In the genomic region with DNA sequence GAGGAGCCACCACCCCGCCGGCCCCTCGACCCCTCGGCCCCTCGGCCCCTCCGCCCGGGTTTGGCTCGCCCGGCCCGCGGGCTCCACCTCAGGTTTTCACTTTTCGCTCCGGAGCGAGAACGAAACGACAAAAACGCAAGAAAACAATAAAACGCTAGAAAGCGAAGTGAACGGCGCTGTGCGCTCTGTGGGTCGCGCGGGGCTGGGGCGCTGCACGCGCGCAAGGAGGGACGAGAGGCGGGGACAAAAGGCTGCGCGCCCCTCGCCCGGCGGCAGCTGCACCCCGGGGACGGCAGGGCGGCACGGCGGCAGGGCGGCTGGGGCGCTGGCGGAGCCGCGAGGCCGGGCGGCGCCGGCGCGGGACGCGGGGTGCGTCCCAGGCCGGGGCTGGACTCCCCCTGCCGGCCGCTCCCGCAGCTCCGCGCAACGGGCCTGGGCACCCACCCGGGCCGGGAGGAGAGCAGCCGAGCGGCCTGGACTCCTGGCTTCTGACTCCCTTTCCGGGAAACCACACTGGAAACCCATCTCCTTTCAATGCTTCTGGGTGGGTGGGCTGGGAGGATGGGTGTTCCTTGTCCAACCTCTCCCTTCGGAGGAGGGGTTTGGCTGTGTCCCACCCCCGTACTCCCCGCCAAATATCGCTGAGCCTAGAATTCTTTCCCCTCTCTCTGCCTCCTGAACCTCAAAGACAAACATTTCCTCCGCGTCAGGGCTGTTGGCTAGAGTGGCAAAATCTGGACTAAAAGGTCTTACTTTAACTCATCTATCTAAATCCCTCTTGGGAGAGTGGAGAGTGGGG, we compare ENCODE assay signal across 8 cellular contexts. TPM values are rescaled to one million over a fixed set of nuclear protein-coding genes. Genes with fewer than 3 reads are reported as not detected.
DNase-seq lines count a peak whose midpoint lies in the region; ATAC-seq and TF ChIP-seq lines count a peak whose summit lies in the region.

No MANE protein-coding gene starts in this region.

- intact Hi-C loops in activated CD4-positive, alpha-beta T cell treated with anti-CD3 and anti-CD28 coated beads for 36 hours (cut with DNase I, micrococcal nuclease): loop anchor here (2.0 to 5.0 kb wide), 4 partner anchors 13 to 807 kb away; a partner anchor contains a TSS

- peak; percentile 12; the same call in 1 of the 2 replicates for TF ChIP-seq CTCF in KMS-11 (conservative IDR thresholded peaks at IDR 0.05; ENCODE audit: low read depth, low read length)
- peak; percentile 25; the same call in 1 of the 2 replicates for TF ChIP-seq CTCF in WI38 (IDR thresholded peaks at IDR 0.05; ENCODE audit: low read depth, low read length)

- H3K4me3 Mint-ChIP-seq in activated CD4-positive, alpha-beta T cell treated with anti-CD3 and anti-CD28 coated beads for 36 hours: peak overlapping the region; percentile 45

- H3K36me3 Mint-ChIP-seq in activated CD4-positive, alpha-beta T cell treated with anti-CD3 and anti-CD28 coated beads for 36 hours (ENCODE audit: low read depth): no peaks in the 10 kb centered on the region

- H3K27me3 ChIP-seq in KMS-11 (ENCODE audit: insufficient read depth, low read depth) (no peaks in the 10 kb centered on the region), mucosa of stomach (ENCODE audit: control insufficient read depth, insufficient read depth, low read length) (peaks cover 72% of the 10 kb centered on the region)

- POLR2A ChIA-PET in activated CD4-positive, alpha-beta T cell treated with anti-CD3 and anti-CD28 coated beads for 36 hours (lab: Charles Lee): no interaction called here

- no peaks in the 10 kb centered on the region for H4K20me1 ChIP-seq in KMS-11 (ENCODE audit: insufficient read depth)

- H3K9me3 ChIP-seq in mucosa of stomach (ENCODE audit: control insufficient read depth, low read length): no peaks in the 10 kb centered on the region

- H3K4me3 ChIP-seq in KMS-11 (IDR thresholded peaks at IDR 0.05; ENCODE audit: insufficient read depth, low read depth, low read length) (no peak overlapping the region), WI38 (ENCODE audit: low read depth, low read length) (peak overlapping the region; percentile 98), mucosa of stomach (ENCODE audit: low read length) (no peak overlapping the region), urinary bladder (ENCODE audit: low read depth, low read length) (peak overlapping the region; percentile 53)

- H3K9me3 Mint-ChIP-seq in activated CD4-positive, alpha-beta T cell treated with anti-CD3 and anti-CD28 coated beads for 36 hours (ENCODE audit: low read depth): no peaks in the 10 kb centered on the region

- CTCF ChIA-PET in activated CD4-positive, alpha-beta T cell treated with anti-CD3 and anti-CD28 coated beads for 36 hours (lab: Charles Lee): interaction anchor here (0.8 to 2.3 kb wide), 5 partner anchors 10 to 689 kb away, joined by 3 to 10 read pairs (median 3); no protein-coding TSS in a partner anchor

- H3K79me2 ChIP-seq in KMS-11 (ENCODE audit: insufficient read depth, low read depth): no peaks in the 10 kb centered on the region

- ATAC-seq in activated CD4-positive, alpha-beta T cell treated with anti-CD3 and anti-CD28 coated beads for 36 hours: peak; percentile 20
- ATAC-seq in esophagus mucosa: peak; percentile 28

- peak overlapping the region; percentile 60; the same call in 1 of the 2 replicates for H3K9ac ChIP-seq in KMS-11
- H3K9ac ChIP-seq in mucosa of stomach (ENCODE audit: low read length): peak overlapping the region; percentile 8

- peak overlapping the region; percentile 93 for H2AFZ ChIP-seq in KMS-11 (ENCODE audit: low read depth)

- peaks cover 41% of the 10 kb centered on the region for H3K27me3 Mint-ChIP-seq in activated CD4-positive, alpha-beta T cell treated with anti-CD3 and anti-CD28 coated beads for 36 hours

- H3K27ac Mint-ChIP-seq in activated CD4-positive, alpha-beta T cell treated with anti-CD3 and anti-CD28 coated beads for 36 hours: no peak overlapping the region

- H3K4me2 ChIP-seq in KMS-11: peak overlapping the region; percentile 99

- H3K4me1 Mint-ChIP-seq in activated CD4-positive, alpha-beta T cell treated with anti-CD3 and anti-CD28 coated beads for 36 hours: peaks cover 14% of the 10 kb centered on the region

- H3K27ac ChIP-seq in KMS-11 (0 out of 2 replicates have a peak overlapping the region, but pooled peaks have one; percentile 22), urinary bladder (ENCODE audit: low read depth) (peak overlapping the region; percentile 70)

- under 1% methylated on average over 69 of the region's 73 CpGs for WGBS in urinary bladder

- DNase-seq in activated CD4-positive, alpha-beta T cell treated with anti-CD3 and anti-CD28 coated beads for 36 hours: peak; percentile 62
- DNase-seq in activated CD4-positive, alpha-beta T cell treated with anti-CD3 and anti-CD28 coated beads, Interleukin-2, amount 50 U/mL, for 1 hour: no peak
- no peak for DNase-seq in DMS79 treated with DMSO at 0.1 percent for 48 hours (lab: John Stamatoyannopoulos, UW)

- H3K36me3 ChIP-seq in KMS-11 (ENCODE audit: insufficient read depth) (no peaks in the 10 kb centered on the region), mucosa of stomach (ENCODE audit: control insufficient read depth, insufficient read depth, low read length) (no peaks in the 10 kb centered on the region), urinary bladder (ENCODE audit: insufficient read depth) (no peaks in the 10 kb centered on the region)

- peaks cover 4% of the 10 kb centered on the region for H3K4me1 ChIP-seq in KMS-11 (ENCODE audit: low read depth, poor library complexity, severe bottlenecking)
- peaks cover 38% of the 10 kb centered on the region for H3K4me1 ChIP-seq in mucosa of stomach (ENCODE audit: control insufficient read depth, insufficient read depth, low read length)
- H3K4me1 ChIP-seq in urinary bladder (ENCODE audit: insufficient read depth): no peaks in the 10 kb centered on the region

RNA-seq across cellular contexts. Expression of a gene that starts 9.9 kb away (rescaled TPM):
- not detected for total RNA-seq in activated CD4-positive, alpha-beta T cell treated with anti-CD3 and anti-CD28 coated beads for 36 hours
- total RNA-seq in esophagus mucosa (1.6 TPM), urinary bladder (26.4 TPM)
- 56.3 TPM for polyA plus RNA-seq in urinary bladder

RNA-seq across cellular contexts. Expression of a gene that starts 42.7 kb away (rescaled TPM):
- not detected for total RNA-seq in activated CD4-positive, alpha-beta T cell treated with anti-CD3 and anti-CD28 coated beads for 36 hours
- total RNA-seq in esophagus mucosa (not detected), urinary bladder (9.8 TPM)
- 13.0 TPM for polyA plus RNA-seq in urinary bladder

Comparison
In these comparisons a context has a peak if more than half of its experiments do, and no peak if none do; other contexts are left out.
1. H3K4me3 ChIP-seq: peak in WI38 (single experiment) and urinary bladder (single experiment); none in KMS-11 (single experiment) and mucosa of stomach (single experiment).
2. RNA of a gene that starts 9.9 kb away (total RNA-seq): 26.4 TPM in urinary bladder (single experiment); 1.6 TPM in esophagus mucosa (single experiment) and not detected in activated CD4-positive, alpha-beta T cell treated with anti-CD3 and anti-CD28 coated beads for 36 hours; every median in the first group is over 10 times any median in the second.
3. RNA of a gene that starts 42.7 kb away (total RNA-seq): 9.8 TPM in urinary bladder (single experiment); not detected in activated CD4-positive, alpha-beta T cell treated with anti-CD3 and anti-CD28 coated beads for 36 hours and not detected in esophagus mucosa (single experiment); every median in the first group is over 10 times any median in the second.